In the genomic region with DNA sequence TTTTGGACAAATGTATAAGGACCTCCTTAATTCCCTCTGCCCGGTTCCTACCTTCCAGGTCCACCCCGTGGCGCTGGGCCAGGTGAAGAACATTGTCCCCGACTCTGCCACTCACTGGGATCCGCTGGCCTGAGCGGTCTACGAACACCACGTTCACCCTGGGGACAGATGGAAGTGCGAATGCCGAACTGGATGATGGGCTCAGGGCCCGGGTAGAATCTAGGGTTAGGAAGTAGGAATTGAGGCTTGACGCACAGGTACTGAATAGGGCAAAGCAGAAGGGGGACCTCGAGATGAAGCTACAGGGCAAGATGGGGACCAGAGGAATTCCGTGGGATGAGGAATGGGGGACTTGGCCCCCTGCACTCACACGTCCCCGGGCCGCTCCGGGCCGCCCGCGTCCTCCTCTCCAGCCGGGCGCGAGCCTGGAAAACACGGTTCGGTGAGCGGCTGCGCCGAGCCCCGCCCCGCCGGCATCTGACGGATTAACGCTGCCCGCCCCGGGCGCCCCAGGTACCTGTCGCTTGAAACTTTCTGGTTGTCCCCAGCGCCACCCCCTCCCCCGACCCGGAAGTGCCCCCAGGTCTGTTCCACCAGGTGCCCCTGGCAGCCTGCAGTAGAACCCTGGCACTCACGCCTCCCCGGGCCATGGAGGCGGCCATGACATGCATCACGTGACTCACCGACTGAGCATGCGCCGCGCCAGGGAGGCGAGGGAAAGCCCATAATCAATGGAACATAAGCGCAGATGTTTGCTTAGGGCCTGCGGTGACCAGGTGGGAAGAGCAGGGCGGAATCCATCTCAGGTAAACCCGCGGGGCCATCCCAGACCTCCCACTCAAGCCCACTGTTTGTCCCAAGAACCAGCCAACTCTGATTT, we compare ENCODE assay signal across 1 cellular context.
A peak's percentile ranks its signal among the peaks of the same experiment; 100 is the strongest.
TF ChIP-seq lines count a peak whose summit lies in the region.

A gene (minus strand): TSS at position 681 of the 880 bp plus-strand sequence. CDS start 19 bp downstream, at position 662.

TF ChIP-seq in K562, 482 proteins besides CTCF, POLR2A, EP300 and RAD21 (continued from another document and continues in another):
- TF ChIP-seq, protein P1, sequence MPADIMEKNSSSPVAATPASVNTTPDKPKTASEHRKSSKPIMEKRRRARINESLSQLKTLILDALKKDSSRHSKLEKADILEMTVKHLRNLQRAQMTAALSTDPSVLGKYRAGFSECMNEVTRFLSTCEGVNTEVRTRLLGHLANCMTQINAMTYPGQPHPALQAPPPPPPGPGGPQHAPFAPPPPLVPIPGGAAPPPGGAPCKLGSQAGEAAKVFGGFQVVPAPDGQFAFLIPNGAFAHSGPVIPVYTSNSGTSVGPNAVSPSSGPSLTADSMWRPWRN (IDR thresholded peaks at IDR 0.05; ENCODE audit: low read depth), result no peak
- TF ChIP-seq YBX1 (IDR thresholded peaks at IDR 0.05), result no peak
- no peak for TF ChIP-seq PRMT5 (CRISPR knock-in tag; IDR thresholded peaks at IDR 0.05)
- TF ChIP-seq, protein P2, sequence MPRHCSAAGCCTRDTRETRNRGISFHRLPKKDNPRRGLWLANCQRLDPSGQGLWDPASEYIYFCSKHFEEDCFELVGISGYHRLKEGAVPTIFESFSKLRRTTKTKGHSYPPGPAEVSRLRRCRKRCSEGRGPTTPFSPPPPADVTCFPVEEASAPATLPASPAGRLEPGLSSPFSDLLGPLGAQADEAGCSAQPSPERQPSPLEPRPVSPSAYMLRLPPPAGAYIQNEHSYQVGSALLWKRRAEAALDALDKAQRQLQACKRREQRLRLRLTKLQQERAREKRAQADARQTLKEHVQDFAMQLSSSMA (CRISPR knock-in tag; IDR thresholded peaks at IDR 0.05), result 0 out of 2 replicates have a peak, but pooled peaks have one; percentile 28
- TF ChIP-seq, protein P3, sequence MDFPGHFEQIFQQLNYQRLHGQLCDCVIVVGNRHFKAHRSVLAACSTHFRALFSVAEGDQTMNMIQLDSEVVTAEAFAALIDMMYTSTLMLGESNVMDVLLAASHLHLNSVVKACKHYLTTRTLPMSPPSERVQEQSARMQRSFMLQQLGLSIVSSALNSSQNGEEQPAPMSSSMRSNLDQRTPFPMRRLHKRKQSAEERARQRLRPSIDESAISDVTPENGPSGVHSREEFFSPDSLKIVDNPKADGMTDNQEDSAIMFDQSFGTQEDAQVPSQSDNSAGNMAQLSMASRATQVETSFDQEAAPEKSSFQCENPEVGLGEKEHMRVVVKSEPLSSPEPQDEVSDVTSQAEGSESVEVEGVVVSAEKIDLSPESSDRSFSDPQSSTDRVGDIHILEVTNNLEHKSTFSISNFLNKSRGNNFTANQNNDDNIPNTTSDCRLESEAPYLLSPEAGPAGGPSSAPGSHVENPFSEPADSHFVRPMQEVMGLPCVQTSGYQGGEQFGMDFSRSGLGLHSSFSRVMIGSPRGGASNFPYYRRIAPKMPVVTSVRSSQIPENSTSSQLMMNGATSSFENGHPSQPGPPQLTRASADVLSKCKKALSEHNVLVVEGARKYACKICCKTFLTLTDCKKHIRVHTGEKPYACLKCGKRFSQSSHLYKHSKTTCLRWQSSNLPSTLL (IDR thresholded peaks at IDR 0.05), result no peak
- no peak for TF ChIP-seq FOSL1 (tag; conservative IDR thresholded peaks at IDR 0.05)
- TF ChIP-seq, protein P4, sequence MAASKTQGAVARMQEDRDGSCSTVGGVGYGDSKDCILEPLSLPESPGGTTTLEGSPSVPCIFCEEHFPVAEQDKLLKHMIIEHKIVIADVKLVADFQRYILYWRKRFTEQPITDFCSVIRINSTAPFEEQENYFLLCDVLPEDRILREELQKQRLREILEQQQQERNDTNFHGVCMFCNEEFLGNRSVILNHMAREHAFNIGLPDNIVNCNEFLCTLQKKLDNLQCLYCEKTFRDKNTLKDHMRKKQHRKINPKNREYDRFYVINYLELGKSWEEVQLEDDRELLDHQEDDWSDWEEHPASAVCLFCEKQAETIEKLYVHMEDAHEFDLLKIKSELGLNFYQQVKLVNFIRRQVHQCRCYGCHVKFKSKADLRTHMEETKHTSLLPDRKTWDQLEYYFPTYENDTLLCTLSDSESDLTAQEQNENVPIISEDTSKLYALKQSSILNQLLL (CRISPR knock-in tag; IDR thresholded peaks at IDR 0.05; ENCODE audit: borderline replicate concordance), result no peak
- TF ChIP-seq SIN3A (IDR thresholded peaks at IDR 0.05; ENCODE audit: borderline replicate concordance in 2 of 2, control insufficient read depth in 1 of 2, low read depth in 2 of 2, low read length in 2 of 2), result peak; percentile 97 to 99
- no peak for TF ChIP-seq ZNF584 (CRISPR knock-in tag; IDR thresholded peaks at IDR 0.05; ENCODE audit: low read depth)
- TF ChIP-seq, protein P5, sequence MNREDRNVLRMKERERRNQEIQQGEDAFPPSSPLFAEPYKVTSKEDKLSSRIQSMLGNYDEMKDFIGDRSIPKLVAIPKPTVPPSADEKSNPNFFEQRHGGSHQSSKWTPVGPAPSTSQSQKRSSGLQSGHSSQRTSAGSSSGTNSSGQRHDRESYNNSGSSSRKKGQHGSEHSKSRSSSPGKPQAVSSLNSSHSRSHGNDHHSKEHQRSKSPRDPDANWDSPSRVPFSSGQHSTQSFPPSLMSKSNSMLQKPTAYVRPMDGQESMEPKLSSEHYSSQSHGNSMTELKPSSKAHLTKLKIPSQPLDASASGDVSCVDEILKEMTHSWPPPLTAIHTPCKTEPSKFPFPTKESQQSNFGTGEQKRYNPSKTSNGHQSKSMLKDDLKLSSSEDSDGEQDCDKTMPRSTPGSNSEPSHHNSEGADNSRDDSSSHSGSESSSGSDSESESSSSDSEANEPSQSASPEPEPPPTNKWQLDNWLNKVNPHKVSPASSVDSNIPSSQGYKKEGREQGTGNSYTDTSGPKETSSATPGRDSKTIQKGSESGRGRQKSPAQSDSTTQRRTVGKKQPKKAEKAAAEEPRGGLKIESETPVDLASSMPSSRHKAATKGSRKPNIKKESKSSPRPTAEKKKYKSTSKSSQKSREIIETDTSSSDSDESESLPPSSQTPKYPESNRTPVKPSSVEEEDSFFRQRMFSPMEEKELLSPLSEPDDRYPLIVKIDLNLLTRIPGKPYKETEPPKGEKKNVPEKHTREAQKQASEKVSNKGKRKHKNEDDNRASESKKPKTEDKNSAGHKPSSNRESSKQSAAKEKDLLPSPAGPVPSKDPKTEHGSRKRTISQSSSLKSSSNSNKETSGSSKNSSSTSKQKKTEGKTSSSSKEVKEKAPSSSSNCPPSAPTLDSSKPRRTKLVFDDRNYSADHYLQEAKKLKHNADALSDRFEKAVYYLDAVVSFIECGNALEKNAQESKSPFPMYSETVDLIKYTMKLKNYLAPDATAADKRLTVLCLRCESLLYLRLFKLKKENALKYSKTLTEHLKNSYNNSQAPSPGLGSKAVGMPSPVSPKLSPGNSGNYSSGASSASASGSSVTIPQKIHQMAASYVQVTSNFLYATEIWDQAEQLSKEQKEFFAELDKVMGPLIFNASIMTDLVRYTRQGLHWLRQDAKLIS (CRISPR knock-in tag; IDR thresholded peaks at IDR 0.05), result no peak
- TF ChIP-seq TEAD2 (tag; IDR thresholded peaks at IDR 0.05), result 0 out of 2 replicates have a peak, but pooled peaks have one; percentile 8
- TF ChIP-seq, protein P6, sequence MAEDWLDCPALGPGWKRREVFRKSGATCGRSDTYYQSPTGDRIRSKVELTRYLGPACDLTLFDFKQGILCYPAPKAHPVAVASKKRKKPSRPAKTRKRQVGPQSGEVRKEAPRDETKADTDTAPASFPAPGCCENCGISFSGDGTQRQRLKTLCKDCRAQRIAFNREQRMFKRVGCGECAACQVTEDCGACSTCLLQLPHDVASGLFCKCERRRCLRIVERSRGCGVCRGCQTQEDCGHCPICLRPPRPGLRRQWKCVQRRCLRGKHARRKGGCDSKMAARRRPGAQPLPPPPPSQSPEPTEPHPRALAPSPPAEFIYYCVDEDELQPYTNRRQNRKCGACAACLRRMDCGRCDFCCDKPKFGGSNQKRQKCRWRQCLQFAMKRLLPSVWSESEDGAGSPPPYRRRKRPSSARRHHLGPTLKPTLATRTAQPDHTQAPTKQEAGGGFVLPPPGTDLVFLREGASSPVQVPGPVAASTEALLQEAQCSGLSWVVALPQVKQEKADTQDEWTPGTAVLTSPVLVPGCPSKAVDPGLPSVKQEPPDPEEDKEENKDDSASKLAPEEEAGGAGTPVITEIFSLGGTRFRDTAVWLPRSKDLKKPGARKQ (CRISPR knock-in tag; IDR thresholded peaks at IDR 0.05), result no peak
- no peak for TF ChIP-seq ZNF124 (CRISPR knock-in tag; IDR thresholded peaks at IDR 0.05)
- TF ChIP-seq PHB2 (IDR thresholded peaks at IDR 0.05; ENCODE audit: low read depth), result no peak
- TF ChIP-seq HNRNPLL (IDR thresholded peaks at IDR 0.05; ENCODE audit: low read depth, low read length, poor library complexity, severe bottlenecking), result no peak
- no peak for TF ChIP-seq FOXK1 (CRISPR knock-in tag; IDR thresholded peaks at IDR 0.05; ENCODE audit: borderline replicate concordance)
- TF ChIP-seq SMAD3 (CRISPR knock-in tag; conservative IDR thresholded peaks at IDR 0.05), result no peak
- TF ChIP-seq POLR2H (tag; IDR thresholded peaks at IDR 0.05; ENCODE audit: low read depth), result peak; percentile 72
- TF ChIP-seq MED1 (CRISPR knock-in tag; IDR thresholded peaks at IDR 0.05; ENCODE audit: borderline replicate concordance), result no peak
- TF ChIP-seq BDP1 (IDR thresholded peaks at IDR 0.05; ENCODE audit: insufficient read depth, insufficient read length), result no peak
- TF ChIP-seq HOXB6 (CRISPR knock-in tag; IDR thresholded peaks at IDR 0.05; ENCODE audit: borderline replicate concordance), result no peak
- no peak for TF ChIP-seq FOXJ3 (CRISPR knock-in tag; IDR thresholded peaks at IDR 0.05)
- no peak for TF ChIP-seq CREBBP (IDR thresholded peaks at IDR 0.05; ENCODE audit: low read depth, low read length)
- no peak for TF ChIP-seq CBX2 (IDR thresholded peaks at IDR 0.05; ENCODE audit: insufficient read depth, low read length, poor library complexity, severe bottlenecking)
- TF ChIP-seq, protein P7, sequence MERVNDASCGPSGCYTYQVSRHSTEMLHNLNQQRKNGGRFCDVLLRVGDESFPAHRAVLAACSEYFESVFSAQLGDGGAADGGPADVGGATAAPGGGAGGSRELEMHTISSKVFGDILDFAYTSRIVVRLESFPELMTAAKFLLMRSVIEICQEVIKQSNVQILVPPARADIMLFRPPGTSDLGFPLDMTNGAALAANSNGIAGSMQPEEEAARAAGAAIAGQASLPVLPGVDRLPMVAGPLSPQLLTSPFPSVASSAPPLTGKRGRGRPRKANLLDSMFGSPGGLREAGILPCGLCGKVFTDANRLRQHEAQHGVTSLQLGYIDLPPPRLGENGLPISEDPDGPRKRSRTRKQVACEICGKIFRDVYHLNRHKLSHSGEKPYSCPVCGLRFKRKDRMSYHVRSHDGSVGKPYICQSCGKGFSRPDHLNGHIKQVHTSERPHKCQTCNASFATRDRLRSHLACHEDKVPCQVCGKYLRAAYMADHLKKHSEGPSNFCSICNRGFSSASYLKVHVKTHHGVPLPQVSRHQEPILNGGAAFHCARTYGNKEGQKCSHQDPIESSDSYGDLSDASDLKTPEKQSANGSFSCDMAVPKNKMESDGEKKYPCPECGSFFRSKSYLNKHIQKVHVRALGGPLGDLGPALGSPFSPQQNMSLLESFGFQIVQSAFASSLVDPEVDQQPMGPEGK (CRISPR knock-in tag; IDR thresholded peaks at IDR 0.05; ENCODE audit: borderline replicate concordance), result no peak
- no peak for TF ChIP-seq TFAM (CRISPR knock-in tag; conservative IDR thresholded peaks at IDR 0.05)
- no peak for TF ChIP-seq ZNF785 (CRISPR knock-in tag; IDR thresholded peaks at IDR 0.05)
- no peak for TF ChIP-seq ZNF311 (CRISPR knock-in tag; IDR thresholded peaks at IDR 0.05)
- peak; percentile 82 for TF ChIP-seq SUPT5H (IDR thresholded peaks at IDR 0.05)
- peak; percentile 95 for TF ChIP-seq HDAC2 (IDR thresholded peaks at IDR 0.05)
- no peak for TF ChIP-seq TBL1XR1 (IDR thresholded peaks at IDR 0.05; ENCODE audit: low read length in 2 of 2)
- TF ChIP-seq NUFIP1 (IDR thresholded peaks at IDR 0.05; ENCODE audit: partially characterized antibody), result no peak
- no peak for TF ChIP-seq KLF10 (CRISPR knock-in tag; IDR thresholded peaks at IDR 0.05)
- TF ChIP-seq FIP1L1 (IDR thresholded peaks at IDR 0.05; ENCODE audit: low read depth, low read length, poor library complexity, severe bottlenecking), result no peak
- TF ChIP-seq CCAR2 (IDR thresholded peaks at IDR 0.05; ENCODE audit: low read depth, low read length), result no peak
- no peak for TF ChIP-seq SOX6 (IDR thresholded peaks at IDR 0.05)
- no peak for TF ChIP-seq ZNF830 (CRISPR knock-in tag; IDR thresholded peaks at IDR 0.05)
- TF ChIP-seq, protein P8, sequence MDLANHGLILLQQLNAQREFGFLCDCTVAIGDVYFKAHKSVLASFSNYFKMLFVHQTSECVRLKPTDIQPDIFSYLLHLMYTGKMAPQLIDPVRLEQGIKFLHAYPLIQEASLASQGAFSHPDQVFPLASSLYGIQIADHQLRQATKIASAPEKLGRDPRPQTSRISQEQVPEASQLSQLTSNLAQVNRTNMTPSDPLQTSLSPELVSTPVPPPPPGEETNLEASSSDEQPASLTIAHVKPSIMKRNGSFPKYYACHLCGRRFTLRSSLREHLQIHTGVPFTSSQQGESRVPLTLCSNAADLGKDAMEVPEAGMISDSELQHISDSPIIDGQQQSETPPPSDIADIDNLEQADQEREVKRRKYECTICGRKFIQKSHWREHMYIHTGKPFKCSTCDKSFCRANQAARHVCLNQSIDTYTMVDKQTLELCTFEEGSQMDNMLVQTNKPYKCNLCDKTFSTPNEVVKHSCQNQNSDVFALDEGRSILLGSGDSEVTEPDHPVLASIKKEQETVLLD (IDR thresholded peaks at IDR 0.05), result peak; percentile 79
- no peak for TF ChIP-seq ZNF551 (CRISPR knock-in tag; IDR thresholded peaks at IDR 0.05)
- no peak for TF ChIP-seq SNIP1 (IDR thresholded peaks at IDR 0.05; ENCODE audit: low read depth)
- no peak for TF ChIP-seq PURB (CRISPR knock-in tag; IDR thresholded peaks at IDR 0.05; ENCODE audit: low read depth)
- TF ChIP-seq DIDO1 (tag; IDR thresholded peaks at IDR 0.05; ENCODE audit: low read depth), result peak; percentile 83
- TF ChIP-seq ESRRA (IDR thresholded peaks at IDR 0.05; ENCODE audit: borderline replicate concordance, low read depth), result no peak
- TF ChIP-seq HDAC8 (tag; IDR thresholded peaks at IDR 0.05), result no peak
- TF ChIP-seq, protein P9, sequence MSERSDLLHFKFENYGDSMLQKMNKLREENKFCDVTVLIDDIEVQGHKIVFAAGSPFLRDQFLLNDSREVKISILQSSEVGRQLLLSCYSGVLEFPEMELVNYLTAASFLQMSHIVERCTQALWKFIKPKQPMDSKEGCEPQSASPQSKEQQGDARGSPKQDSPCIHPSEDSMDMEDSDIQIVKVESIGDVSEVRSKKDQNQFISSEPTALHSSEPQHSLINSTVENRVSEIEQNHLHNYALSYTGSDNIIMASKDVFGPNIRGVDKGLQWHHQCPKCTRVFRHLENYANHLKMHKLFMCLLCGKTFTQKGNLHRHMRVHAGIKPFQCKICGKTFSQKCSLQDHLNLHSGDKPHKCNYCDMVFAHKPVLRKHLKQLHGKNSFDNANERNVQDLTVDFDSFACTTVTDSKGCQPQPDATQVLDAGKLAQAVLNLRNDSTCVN (CRISPR knock-in tag; IDR thresholded peaks at IDR 0.05), result no peak
- TF ChIP-seq SAP30 (IDR thresholded peaks at IDR 0.05; ENCODE audit: borderline replicate concordance, insufficient read depth, low read depth, low read length, poor library complexity, severe bottlenecking), result peak; percentile 99
- TF ChIP-seq SMAD4 (CRISPR knock-in tag; conservative IDR thresholded peaks at IDR 0.05), result 0 out of 2 replicates have a peak, but pooled peaks have one; percentile 24
